ENCODE assay signal across 8 cellular contexts in genomic region chr9:74379718-74380117, GRCh38.
DNase-seq lines count a peak whose midpoint lies in the region; ATAC-seq and TF ChIP-seq lines count a peak whose summit lies in the region.

No MANE protein-coding gene starts in this region.

- peak overlapping the region; percentile 46 for H3K27ac ChIP-seq in VCaP

- ATAC-seq in GM19463 (IDR thresholded peaks at IDR 0.05; ENCODE audit: unreplicated experiment) (peak; percentile 81), GM19467 (IDR thresholded peaks at IDR 0.05; ENCODE audit: unreplicated experiment) (no peak), GM19328 (IDR thresholded peaks at IDR 0.05; ENCODE audit: unreplicated experiment) (no peak)

- peak; percentile 83 for TF ChIP-seq CTCF in VCaP (conservative IDR thresholded peaks at IDR 0.05)

- DNase-seq in DMS53 (lab: John Stamatoyannopoulos, UW) (peak; percentile 79), M059J (ENCODE audit: low read depth) (peak; percentile 21), kidney glomerular epithelial cell (lab: John Stamatoyannopoulos, UW) (peak; percentile 39), SKM-1 (lab: John Stamatoyannopoulos, UW; ENCODE audit: unreplicated experiment) (no peak)
